In genomic region chr3:48034000-48034516, GRCh38 we compare ENCODE assay signal across 8 cellular contexts. TPM values are rescaled to one million over a fixed set of nuclear protein-coding genes. Genes with fewer than 3 reads are reported as not detected.
A peak's percentile ranks its signal among the peaks of the same experiment; 100 is the strongest.
DNase-seq lines count a peak whose midpoint lies in the region; ATAC-seq, FAIRE-seq and TF ChIP-seq lines count a peak whose summit lies in the region.

No MANE protein-coding gene starts in this region.

- H3K9ac ChIP-seq in endothelial cell of umbilical vein (replicated peaks; ENCODE audit: extremely low read depth, insufficient read depth, low read length): peak overlapping the region; percentile 41

- H2AFZ ChIP-seq in endothelial cell of umbilical vein (ENCODE audit: low read depth, low read length): no peak overlapping the region

- H3K27ac Mint-ChIP-seq in Calu3 (ENCODE audit: unreplicated experiment) (peak overlapping the region; percentile 83), nephron progenitor cell (peak overlapping the region; percentile 40)

- CTCF ChIA-PET in Calu3 (lab: Charles Lee) (interaction anchor here (0.6 to 1.6 kb wide), 7 partner anchors 13 to 117 kb away, joined by 3 to 8 read pairs (median 4); no protein-coding TSS in a partner anchor), endothelial cell of umbilical vein (lab: Charles Lee) (interaction anchor here (1.1 to 1.7 kb wide), 4 partner anchors 117 to 196 kb away, joined by 4 to 7 read pairs (median 6); no protein-coding TSS in a partner anchor)

- ATAC-seq in GM19455 (IDR thresholded peaks at IDR 0.05; ENCODE audit: unreplicated experiment) (no peak), HG02870 (IDR thresholded peaks at IDR 0.05; ENCODE audit: unreplicated experiment) (no peak)

- TF ChIP-seq POLR2A in endothelial cell of umbilical vein (IDR thresholded peaks at IDR 0.05; ENCODE audit: low read depth, low read length) (no peak), thyroid gland (IDR thresholded peaks at IDR 0.05) (no peak)

- H3K79me2 ChIP-seq in endothelial cell of umbilical vein (ENCODE audit: control insufficient read depth, insufficient read depth, low read length): peaks cover 88% of the 10 kb centered on the region

- no peaks in the 10 kb centered on the region for H3K9me3 ChIP-seq in endothelial cell of umbilical vein (replicated peaks; ENCODE audit: control insufficient read depth, insufficient read depth, low read length)
- H3K9me3 ChIP-seq in thyroid gland: no peaks in the 10 kb centered on the region
- H3K9me3 ChIP-seq in BE2C: no peaks in the 10 kb centered on the region

- H3K27ac ChIP-seq in endothelial cell of umbilical vein (ENCODE audit: insufficient read depth, low read depth, low read length): peak overlapping the region; percentile 65
- no peak overlapping the region for H3K27ac ChIP-seq in thyroid gland

- H3K4me3 ChIP-seq in endothelial cell of umbilical vein (replicated peaks in 1 of 3; ENCODE audit: insufficient read depth in 1 of 3, low read depth in 1 of 3, low read length in 3 of 3): no peak overlapping the region
- H3K4me3 ChIP-seq in thyroid gland (replicated peaks in 1 of 3): no peak overlapping the region
- no peak overlapping the region for H3K4me3 ChIP-seq in BE2C (ENCODE audit: low read depth, low read length)

- peak; percentile 34 for DNase-seq in Calu3
- DNase-seq in RCC 7860 (ENCODE audit: low spot score): peak; percentile 84
- peak; percentile 66 for DNase-seq in endothelial cell of umbilical vein (ENCODE audit: low read depth, low spot score)
- no peak for DNase-seq in nephron progenitor cell
- DNase-seq in thyroid gland: no peak
- DNase-seq in BE2C: no peak

- H3K27me3 Mint-ChIP-seq in Calu3 (ENCODE audit: unreplicated experiment): no peaks in the 10 kb centered on the region
- H3K27me3 Mint-ChIP-seq in nephron progenitor cell (ENCODE audit: low read depth, poor library complexity): no peaks in the 10 kb centered on the region

- H3K9me1 ChIP-seq in endothelial cell of umbilical vein (replicated peaks; ENCODE audit: control insufficient read depth, extremely low read depth, insufficient read depth, low read length): no peaks in the 10 kb centered on the region

- H3K4me2 ChIP-seq in endothelial cell of umbilical vein (ENCODE audit: insufficient read depth, low read length): no peak overlapping the region

- H3K36me3 ChIP-seq in endothelial cell of umbilical vein (ENCODE audit: control insufficient read depth in 2 of 2, extremely low read depth in 1 of 2, insufficient read depth in 2 of 2, low read length in 2 of 2) (no peaks in the 10 kb centered on the region), thyroid gland (no peaks in the 10 kb centered on the region), BE2C (no peaks in the 10 kb centered on the region)

- H4K20me1 ChIP-seq in endothelial cell of umbilical vein (replicated peaks; ENCODE audit: control insufficient read depth, extremely low read depth, insufficient read depth, low read length): no peaks in the 10 kb centered on the region

- FAIRE-seq in RCC 7860 (lab: Jason Lieb, UNC): peak; percentile 86
- FAIRE-seq in endothelial cell of umbilical vein (lab: Jason Lieb, UNC): no peak

- H3K4me1 Mint-ChIP-seq in Calu3 (ENCODE audit: low read depth, unreplicated experiment) (peaks cover 36% of the 10 kb centered on the region), nephron progenitor cell (peaks cover 4% of the 10 kb centered on the region)

- H3K4me1 ChIP-seq in endothelial cell of umbilical vein (ENCODE audit: control insufficient read depth, extremely low read depth, insufficient read depth, low read length) (peaks cover 15% of the 10 kb centered on the region), thyroid gland (peaks cover 7 to 34% of the 10 kb centered on the region in 2 donors), BE2C (no peaks in the 10 kb centered on the region)

- BruUV-seq in Calu3 (replicated peaks; lab: Mats Ljungman, UMichigan) (no TSS peak), endothelial cell of umbilical vein (replicated peaks; lab: Mats Ljungman, UMichigan) (no TSS peak)

- H3K9me3 Mint-ChIP-seq in Calu3 (ENCODE audit: low read depth, unreplicated experiment): no peaks in the 10 kb centered on the region
- H3K9me3 Mint-ChIP-seq in nephron progenitor cell: no peaks in the 10 kb centered on the region

- H3K36me3 Mint-ChIP-seq in Calu3 (ENCODE audit: insufficient read depth, unreplicated experiment): peaks cover 6% of the 10 kb centered on the region
- H3K36me3 Mint-ChIP-seq in nephron progenitor cell (ENCODE audit: low read depth): peaks cover 14% of the 10 kb centered on the region

- dilution Hi-C loops in endothelial cell of umbilical vein (cut with MboI; ENCODE audit: extremely low pct_ligation_motif_present, low sequenced_read_pairs): no loop called here

- WGBS in thyroid gland, 2 donors: 64 to 70% methylated on average over 2 of the region's 2 CpGs

- TF ChIP-seq CTCF in Calu3 (IDR thresholded peaks at IDR 0.05; ENCODE audit: unreplicated experiment) (no peak), endothelial cell of umbilical vein (IDR thresholded peaks at IDR 0.05; ENCODE audit: extremely low read depth in 1 of 2, insufficient read depth in 1 of 2, low read depth in 1 of 2, low read length in 2 of 2) (no peak), nephron progenitor cell (IDR thresholded peaks at IDR 0.05) (no peak), thyroid gland (IDR thresholded peaks at IDR 0.05) (no peak), BE2C (IDR thresholded peaks at IDR 0.05; ENCODE audit: low read depth, low read length) (no peak)

- H3K27me3 ChIP-seq in endothelial cell of umbilical vein (ENCODE audit: control insufficient read depth in 2 of 2, insufficient read depth in 2 of 2, low read length in 2 of 2) (no peaks in the 10 kb centered on the region), thyroid gland (no peaks in the 10 kb centered on the region), BE2C (no peaks in the 10 kb centered on the region)

- peak overlapping the region; percentile 5 for H3K4me3 Mint-ChIP-seq in Calu3 (ENCODE audit: low read depth, unreplicated experiment)
- H3K4me3 Mint-ChIP-seq in nephron progenitor cell: no peak overlapping the region

- intact Hi-C loops in Calu3 (cut with micrococcal nuclease; ENCODE audit: unreplicated experiment): no loop called here
- intact Hi-C loops in endothelial cell of umbilical vein (cut with micrococcal nuclease): loop anchor here (5.0 kb wide), 1 partner anchor 118 kb away; no protein-coding TSS in a partner anchor
- intact Hi-C loops in thyroid gland (cut with DNase I): no loop called here

- POLR2A ChIA-PET in endothelial cell of umbilical vein (lab: Charles Lee): interaction anchor here (0.6 kb wide), 2 partner anchors 16 to 206 kb away, joined by 3 read pairs; no protein-coding TSS in a partner anchor

TF ChIP-seq in endothelial cell of umbilical vein, 7 proteins besides CTCF, POLR2A, EP300 and RAD21:
- peak; percentile 76 for TF ChIP-seq JUN (IDR thresholded peaks at IDR 0.05; ENCODE audit: borderline replicate concordance, insufficient read depth, insufficient read length, low read depth)
- no peak for TF ChIP-seq POLR2AphosphoS5 (IDR thresholded peaks at IDR 0.05; ENCODE audit: insufficient read depth, low read depth, low read length)
- TF ChIP-seq MYC (IDR thresholded peaks at IDR 0.05; ENCODE audit: low read depth, low read length): no peak

RNA-seq across cellular contexts. Expression of gene MAP4, which starts 17.8 kb away (rescaled TPM):
- total RNA-seq in Calu3 (2022) (136 and 150 TPM in 2 replicates), endothelial cell of umbilical vein (277 and 290 TPM in 2 replicates), thyroid gland (100 to 1,000 TPM in 1 of 4 donors, 10 to 100 TPM in 3; 75.5 to 103 (median 88.0) TPM)
- polyA plus RNA-seq in endothelial cell of umbilical vein: 112 and 121 TPM in 2 replicates
- polyA plus RNA-seq in endothelial cell of umbilical vein (2011; cell fraction: cytosol; rRNA removed): 118 and 125 TPM in 2 replicates
- 195 and 265 TPM in 2 replicates for polyA plus RNA-seq in endothelial cell of umbilical vein (2011; cell fraction: nucleus; rRNA removed)
- polyA plus RNA-seq in endothelial cell of umbilical vein (2012): 207 and 224 TPM in 2 replicates
- polyA minus RNA-seq in endothelial cell of umbilical vein: 123 and 132 TPM in 2 replicates
- polyA minus RNA-seq in endothelial cell of umbilical vein (2011; cell fraction: cytosol; rRNA and poly(A)+ RNA removed): 54.0 TPM
- 94.7 and 123 TPM in 2 replicates for polyA minus RNA-seq in endothelial cell of umbilical vein (2011; cell fraction: nucleus; rRNA and poly(A)+ RNA removed)
- polyA plus RNA-seq in BE2C (2012; ENCODE audit: insufficient read depth, insufficient read length, low read depth): 45.2 TPM

Comparison
In these comparisons a context has a peak if more than half of its experiments do, and no peak if none do; other contexts are left out.
1. DNase-seq: peak in Calu3 (single experiment), RCC 7860 (single experiment) and endothelial cell of umbilical vein (single experiment); none in nephron progenitor cell (single experiment), thyroid gland (0 of 2) and BE2C (single experiment).